In the genomic region with DNA sequence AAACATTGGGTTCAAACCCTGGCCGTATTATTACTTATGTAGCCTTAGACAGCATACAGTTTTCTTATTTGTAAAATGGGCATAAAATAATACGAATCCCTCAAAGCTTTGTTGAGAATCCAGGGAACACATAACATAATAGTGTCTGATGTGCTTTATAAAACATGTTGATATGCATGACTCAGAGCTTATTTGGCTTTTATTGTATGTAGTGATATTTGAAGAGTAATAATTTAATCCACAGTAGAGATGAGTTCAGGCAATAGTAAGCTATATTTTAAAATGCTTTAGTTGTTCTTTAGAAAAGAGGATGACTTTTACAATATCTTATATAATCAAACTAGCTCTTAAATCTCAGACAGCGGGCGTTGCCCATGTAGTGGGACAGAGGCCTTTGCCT, we compare ENCODE assay signal across 29 cellular contexts.
"Had no signal": no experiment of that assay in that cellular context is flagged by ENCODE, and none has a peak within 500 bp of the region (broad histone marks: within the 10 kb centered on the region; RNA-seq: fewer than 3 reads in every experiment).

No MANE protein-coding gene starts in this region.

- H3K36me3 Mint-ChIP-seq: stimulated activated effector memory CD8-positive, alpha-beta T cell treated with anti-CD3 and anti-CD28 coated beads, Interleukin-12 subunit alpha, Interleukin-12 subunit beta, amount 100 ng/mL, for 72 hours; stimulated activated memory B cell treated with anti-CD40 and anti-IgM and Interleukin-4, amounts not matched to agents 10 μg/mL and 1 μg/mL and 100 μg/mL, for 72 hours; stimulated activated naive B cell treated with anti-CD40 and anti-IgM and Interleukin-4, amounts not matched to agents 10 μg/mL and 1 μg/mL and 100 μg/mL, for 72 hours; type B pancreatic cell had no signal

- DNase-seq: stimulated activated CD4-positive, alpha-beta T cell treated with anti-CD3 and anti-CD28 coated beads, Interleukin-2, amount 100 ng/mL, for 48 hours; stimulated activated CD4-positive, alpha-beta T cell treated with anti-CD3 and anti-CD28 coated beads, Interleukin-4, amount 100 ng/mL, for 1 hour; stimulated activated CD4-positive, alpha-beta T cell treated with anti-CD3 and anti-CD28 coated beads, Interleukin-4, amount 100 ng/mL, for 24 hours; stimulated activated CD4-positive, alpha-beta T cell treated with anti-CD3 and anti-CD28 coated beads, Interleukin-4, amount 100 ng/mL, for 4 hours; stimulated activated CD8-positive, alpha-beta memory T cell treated with anti-CD3 and anti-CD28 coated beads, Interleukin-4, amount 100 ng/mL, for 48 hours; stimulated activated naive B cell treated with anti-CD40 and anti-IgM and Interleukin-4, amounts not matched to agents 10 μg/mL and 1 μg/mL and 100 μg/mL, for 72 hours; stimulated activated naive CD4-positive, alpha-beta T cell; stimulated activated naive CD4-positive, alpha-beta T cell treated with Interleukin-2 at 50 U/mL for 16 hours; stimulated activated naive CD8-positive, alpha-beta T cell treated with anti-CD3 and anti-CD28 coated beads, Interleukin-15, amount 100 ng/mL, for 72 hours; stimulated activated naive CD8-positive, alpha-beta T cell treated with anti-CD3 and anti-CD28 coated beads, Interleukin-15, Interleukin-2, amounts not matched to agents 100 U/mL and 50 U/mL, for 24 hours; stomach; substantia nigra; testis; thyroid gland; tibial artery; transverse colon; trophoblast cell; upper lobe of left lung; upper lobe of right lung; uterus had no signal

- H3K9me3 Mint-ChIP-seq: stimulated activated effector memory CD8-positive, alpha-beta T cell treated with anti-CD3 and anti-CD28 coated beads, Interleukin-12 subunit alpha, Interleukin-12 subunit beta, amount 100 ng/mL, for 72 hours; stimulated activated memory B cell treated with anti-CD40 and anti-IgM and Interleukin-4, amounts not matched to agents 10 μg/mL and 1 μg/mL and 100 μg/mL, for 72 hours; stimulated activated naive B cell treated with anti-CD40 and anti-IgM and Interleukin-4, amounts not matched to agents 10 μg/mL and 1 μg/mL and 100 μg/mL, for 72 hours; stimulated activated naive CD8-positive, alpha-beta T cell treated with anti-CD3 and anti-CD28 coated beads, Interleukin-15, amount 100 ng/mL, for 72 hours; stimulated activated naive CD8-positive, alpha-beta T cell treated with anti-CD3 and anti-CD28 coated beads, Interleukin-15, Interleukin-2, amounts not matched to agents 100 ng/mL and 50 ng/mL, for 24 hours; type B pancreatic cell had no signal

- H3K4me3 ChIP-seq: stomach, suprapubic skin, testis, thoracic aorta, thyroid gland, tibial artery, tibial nerve, transverse colon, upper lobe of left lung, upper lobe of right lung, uterus, vagina had no signal

- H3K4me1 ChIP-seq: stomach, suprapubic skin, testis, thyroid gland, tibial nerve, transverse colon, upper lobe of left lung, upper lobe of right lung, uterus, vagina had no signal

- FAIRE-seq: urothelium cell line had no signal

- ATAC-seq: stimulated activated effector memory CD8-positive, alpha-beta T cell treated with anti-CD3 and anti-CD28 coated beads, Interleukin-12 subunit alpha, Interleukin-12 subunit beta, amount 100 ng/mL, for 72 hours; stimulated activated memory B cell treated with anti-CD40 and anti-IgM and Interleukin-4, amounts not matched to agents 10 μg/mL and 1 μg/mL and 100 μg/mL, for 72 hours; stimulated activated naive B cell treated with anti-CD40 and anti-IgM and Interleukin-4, amounts not matched to agents 10 μg/mL and 1 μg/mL and 100 μg/mL, for 72 hours; stimulated activated naive CD8-positive, alpha-beta T cell treated with anti-CD3 and anti-CD28 coated beads, Interleukin-15, amount 100 ng/mL, for 72 hours; stimulated activated naive CD8-positive, alpha-beta T cell treated with anti-CD3 and anti-CD28 coated beads, Interleukin-15, Interleukin-2, amounts not matched to agents 100 U/mL and 50 U/mL, for 24 hours; upper lobe of right lung had no signal

- H3K36me3 ChIP-seq: stomach, suprapubic skin, thoracic aorta, thyroid gland, tibial artery, tibial nerve, transverse colon, upper lobe of left lung, upper lobe of right lung, uterus, vagina had no signal

- H3K27ac ChIP-seq: stomach, suprapubic skin, testis, thoracic aorta, thyroid gland, tibial artery, tibial nerve, transverse colon, upper lobe of left lung, upper lobe of right lung, uterus, vagina had no signal

- H3K4me1 Mint-ChIP-seq: stimulated activated effector memory CD8-positive, alpha-beta T cell treated with anti-CD3 and anti-CD28 coated beads, Interleukin-12 subunit alpha, Interleukin-12 subunit beta, amount 100 ng/mL, for 72 hours; stimulated activated memory B cell treated with anti-CD40 and anti-IgM and Interleukin-4, amounts not matched to agents 10 μg/mL and 1 μg/mL and 100 μg/mL, for 72 hours; stimulated activated naive B cell treated with anti-CD40 and anti-IgM and Interleukin-4, amounts not matched to agents 10 μg/mL and 1 μg/mL and 100 μg/mL, for 72 hours; stimulated activated naive CD8-positive, alpha-beta T cell treated with anti-CD3 and anti-CD28 coated beads, Interleukin-15, amount 100 ng/mL, for 72 hours had no signal

- H3K27me3 ChIP-seq: stomach, suprapubic skin, testis, thyroid gland, tibial artery, tibial nerve, transverse colon, upper lobe of left lung, upper lobe of right lung, uterus, vagina had no signal

- H3K27me3 Mint-ChIP-seq: stimulated activated memory B cell treated with anti-CD40 and anti-IgM and Interleukin-4, amounts not matched to agents 10 μg/mL and 1 μg/mL and 100 μg/mL, for 72 hours; stimulated activated naive B cell treated with anti-CD40 and anti-IgM and Interleukin-4, amounts not matched to agents 10 μg/mL and 1 μg/mL and 100 μg/mL, for 72 hours; stimulated activated naive CD8-positive, alpha-beta T cell treated with anti-CD3 and anti-CD28 coated beads, Interleukin-15, amount 100 ng/mL, for 72 hours had no signal

- H3K27ac Mint-ChIP-seq: stimulated activated effector memory CD8-positive, alpha-beta T cell treated with anti-CD3 and anti-CD28 coated beads, Interleukin-12 subunit alpha, Interleukin-12 subunit beta, amount 100 ng/mL, for 72 hours; stimulated activated memory B cell treated with anti-CD40 and anti-IgM and Interleukin-4, amounts not matched to agents 10 μg/mL and 1 μg/mL and 100 μg/mL, for 72 hours; stimulated activated naive B cell treated with anti-CD40 and anti-IgM and Interleukin-4, amounts not matched to agents 10 μg/mL and 1 μg/mL and 100 μg/mL, for 72 hours; stimulated activated naive CD8-positive, alpha-beta T cell treated with anti-CD3 and anti-CD28 coated beads, Interleukin-15, amount 100 ng/mL, for 72 hours; stimulated activated naive CD8-positive, alpha-beta T cell treated with anti-CD3 and anti-CD28 coated beads, Interleukin-15, Interleukin-2, amounts not matched to agents 100 ng/mL and 50 ng/mL, for 24 hours; type B pancreatic cell had no signal

- H3K9me3 ChIP-seq: stomach, suprapubic skin, testis, thoracic aorta, thyroid gland, tibial artery, tibial nerve, transverse colon, upper lobe of left lung, upper lobe of right lung, uterus, vagina had no signal

- H3K4me3 Mint-ChIP-seq: stimulated activated effector memory CD8-positive, alpha-beta T cell treated with anti-CD3 and anti-CD28 coated beads, Interleukin-12 subunit alpha, Interleukin-12 subunit beta, amount 100 ng/mL, for 72 hours; stimulated activated memory B cell treated with anti-CD40 and anti-IgM and Interleukin-4, amounts not matched to agents 10 μg/mL and 1 μg/mL and 100 μg/mL, for 72 hours; stimulated activated naive B cell treated with anti-CD40 and anti-IgM and Interleukin-4, amounts not matched to agents 10 μg/mL and 1 μg/mL and 100 μg/mL, for 72 hours; stimulated activated naive CD8-positive, alpha-beta T cell treated with anti-CD3 and anti-CD28 coated beads, Interleukin-15, amount 100 ng/mL, for 72 hours; stimulated activated naive CD8-positive, alpha-beta T cell treated with anti-CD3 and anti-CD28 coated beads, Interleukin-15, Interleukin-2, amounts not matched to agents 100 ng/mL and 50 ng/mL, for 24 hours; type B pancreatic cell had no signal
